In genomic region chr21:43826623-43826974, GRCh38 we compare ENCODE assay signal across 18 cellular contexts. TPM values are rescaled to one million over a fixed set of nuclear protein-coding genes. Genes with fewer than 3 reads are reported as not detected.
DNase-seq lines count a peak whose midpoint lies in the region; ATAC-seq lines count a peak whose summit lies in the region.
"Had no signal": no experiment of that assay in that cellular context is flagged by ENCODE, and none has a peak within 500 bp of the region (broad histone marks: within the 10 kb centered on the region; RNA-seq: fewer than 3 reads in every experiment).

No MANE protein-coding gene starts in this region.

- no peak overlapping the region for H3K4me3 Mint-ChIP-seq in activated CD4-positive, alpha-beta T cell treated with anti-CD3 and anti-CD28 coated beads, Interleukin-2, amount 10 ng/mL, durations not matched to agents 24 days and 14 days
- no peak overlapping the region for H3K4me3 Mint-ChIP-seq in activated CD4-positive, alpha-beta T cell treated with anti-CD3 and anti-CD28 coated beads, Interleukin-2, amount 10 ng/mL, durations not matched to agents 7 days and 5 days
- H3K4me3 Mint-ChIP-seq in stimulated activated effector memory CD8-positive, alpha-beta T cell treated with anti-CD3 and anti-CD28 coated beads, Interleukin-12 subunit alpha, Interleukin-12 subunit beta, amount 100 ng/mL, for 72 hours: no peak overlapping the region
- H3K4me3 Mint-ChIP-seq: activated T-helper 17 cell treated with anti-CD3 and anti-CD28 coated beads, Interleukin-2, amount 50 U/mL, for 72 hours; CD4-positive, alpha-beta T cell had no signal

- no peak overlapping the region for H3K27ac ChIP-seq in SJCRH30
- H3K27ac ChIP-seq in skeletal muscle tissue (ENCODE audit: low read depth, low read length): peak overlapping the region; percentile 58
- H3K27ac ChIP-seq: pancreas, thyroid gland had no signal

- H3K36me3 ChIP-seq in SJCRH30 (no peaks in the 10 kb centered on the region), skeletal muscle tissue (ENCODE audit: control insufficient read depth in 3 of 3, insufficient read depth in 3 of 3, low read length in 3 of 3) (no peaks in the 10 kb centered on the region)
- H3K36me3 ChIP-seq: MG63, pancreas, thyroid gland had no signal

- no peak for DNase-seq in activated CD4-positive, alpha-beta T cell treated with anti-CD3 and anti-CD28 coated beads, Interleukin-2, amount 10 ng/mL, durations not matched to agents 24 days and 14 days
- no peak for DNase-seq in activated CD4-positive, alpha-beta T cell treated with anti-CD3 and anti-CD28 coated beads, Interleukin-2, amount 10 ng/mL, durations not matched to agents 7 days and 5 days
- no peak for DNase-seq in SJCRH30
- no peak for DNase-seq in left lobe of liver (ENCODE audit: low spot score)
- no peak for DNase-seq in stimulated activated naive CD4-positive, alpha-beta T cell (lab: John Stamatoyannopoulos, UW)
- no peak for DNase-seq in stimulated activated effector memory CD8-positive, alpha-beta T cell treated with anti-CD3 and anti-CD28 coated beads, Interleukin-12 subunit alpha, Interleukin-12 subunit beta, amount 100 ng/mL, for 72 hours (ENCODE audit: low spot score in 2 of 2)
- DNase-seq: CD4-positive, alpha-beta T cell; NCI-H1694; NCI-H2227 treated with DMSO at 0.1 percent for 48 hours; NK-92 treated with Interleukin-12 subunit alpha and Interleukin-12 subunit beta, amount 100 ng/mL, for 24 hours; SIG-M5; stimulated activated CD8-positive, alpha-beta memory T cell treated with anti-CD3 and anti-CD28 coated beads, Interleukin-4, amount 100 ng/mL, for 48 hours had no signal

- H3K27me3 ChIP-seq in SJCRH30: 0 out of 2 replicates have a peak, but pooled peaks cover 4% of the 10 kb centered on the region
- H3K27me3 ChIP-seq in skeletal muscle tissue (ENCODE audit: control insufficient read depth in 3 of 3, insufficient read depth in 3 of 3, low read length in 3 of 3): peaks cover 16 to 21% (median 19%) of the 10 kb centered on the region in 3 donors
- H3K27me3 ChIP-seq: pancreas, thyroid gland had no signal

- H3K4me3 ChIP-seq in SJCRH30 (peak overlapping the region; percentile 28), skeletal muscle tissue (ENCODE audit: low read length in 3 of 3) (peak overlapping the region in 2 of 3 donors; percentile 22 to 36)
- H3K4me3 ChIP-seq: MG63, pancreas, thyroid gland had no signal

- POLR2A ChIA-PET in activated CD4-positive, alpha-beta T cell treated with anti-CD3 and anti-CD28 coated beads, Interleukin-2, amount 10 ng/mL, durations not matched to agents 7 days and 5 days (lab: Charles Lee): no interaction called here

- no peaks in the 10 kb centered on the region for H3K36me3 Mint-ChIP-seq in activated CD4-positive, alpha-beta T cell treated with anti-CD3 and anti-CD28 coated beads, Interleukin-2, amount 10 ng/mL, durations not matched to agents 24 days and 14 days (ENCODE audit: low read depth)
- H3K36me3 Mint-ChIP-seq in activated CD4-positive, alpha-beta T cell treated with anti-CD3 and anti-CD28 coated beads, Interleukin-2, amount 10 ng/mL, durations not matched to agents 7 days and 5 days (ENCODE audit: low read depth): no peaks in the 10 kb centered on the region
- no peaks in the 10 kb centered on the region for H3K36me3 Mint-ChIP-seq in stimulated activated effector memory CD8-positive, alpha-beta T cell treated with anti-CD3 and anti-CD28 coated beads, Interleukin-12 subunit alpha, Interleukin-12 subunit beta, amount 100 ng/mL, for 72 hours

- peak overlapping the region; percentile 43 to 76 (median 59) for H3K9ac ChIP-seq in skeletal muscle tissue (ENCODE audit: low read depth in 1 of 3, low read length in 3 of 3)

- intact Hi-C loops in activated CD4-positive, alpha-beta T cell treated with anti-CD3 and anti-CD28 coated beads, Interleukin-2, amount 10 ng/mL, durations not matched to agents 24 days and 14 days (cut with micrococcal nuclease): no loop called here

- H3K27me3 Mint-ChIP-seq in activated CD4-positive, alpha-beta T cell treated with anti-CD3 and anti-CD28 coated beads, Interleukin-2, amount 10 ng/mL, durations not matched to agents 24 days and 14 days: peaks cover 18% of the 10 kb centered on the region
- H3K27me3 Mint-ChIP-seq in activated CD4-positive, alpha-beta T cell treated with anti-CD3 and anti-CD28 coated beads, Interleukin-2, amount 10 ng/mL, durations not matched to agents 7 days and 5 days: peaks cover 8% of the 10 kb centered on the region

- ATAC-seq in left lobe of liver (peak; percentile 42), HG03521 (IDR thresholded peaks at IDR 0.05; ENCODE audit: unreplicated experiment) (no peak)
- ATAC-seq in stimulated activated effector memory CD8-positive, alpha-beta T cell treated with anti-CD3 and anti-CD28 coated beads, Interleukin-12 subunit alpha, Interleukin-12 subunit beta, amount 100 ng/mL, for 72 hours: no peak
- ATAC-seq: activated T-helper 17 cell treated with anti-CD3 and anti-CD28 coated beads, Interleukin-2, amount 50 U/mL, for 72 hours had no signal

- peaks cover 3% of the 10 kb centered on the region for H3K4me1 Mint-ChIP-seq in activated CD4-positive, alpha-beta T cell treated with anti-CD3 and anti-CD28 coated beads, Interleukin-2, amount 10 ng/mL, durations not matched to agents 24 days and 14 days
- H3K4me1 Mint-ChIP-seq in activated CD4-positive, alpha-beta T cell treated with anti-CD3 and anti-CD28 coated beads, Interleukin-2, amount 10 ng/mL, durations not matched to agents 7 days and 5 days: no peaks in the 10 kb centered on the region
- no peaks in the 10 kb centered on the region for H3K4me1 Mint-ChIP-seq in stimulated activated effector memory CD8-positive, alpha-beta T cell treated with anti-CD3 and anti-CD28 coated beads, Interleukin-12 subunit alpha, Interleukin-12 subunit beta, amount 100 ng/mL, for 72 hours
- H3K4me1 Mint-ChIP-seq: activated T-helper 17 cell treated with anti-CD3 and anti-CD28 coated beads, Interleukin-2, amount 50 U/mL, for 72 hours had no signal

- H3K27ac Mint-ChIP-seq in activated CD4-positive, alpha-beta T cell treated with anti-CD3 and anti-CD28 coated beads, Interleukin-2, amount 10 ng/mL, durations not matched to agents 24 days and 14 days: peak overlapping the region; percentile 11
- H3K27ac Mint-ChIP-seq in activated CD4-positive, alpha-beta T cell treated with anti-CD3 and anti-CD28 coated beads, Interleukin-2, amount 10 ng/mL, durations not matched to agents 7 days and 5 days: no peak overlapping the region
- no peak overlapping the region for H3K27ac Mint-ChIP-seq in stimulated activated effector memory CD8-positive, alpha-beta T cell treated with anti-CD3 and anti-CD28 coated beads, Interleukin-12 subunit alpha, Interleukin-12 subunit beta, amount 100 ng/mL, for 72 hours
- H3K27ac Mint-ChIP-seq: activated T-helper 17 cell treated with anti-CD3 and anti-CD28 coated beads, Interleukin-2, amount 50 U/mL, for 72 hours; CD4-positive, alpha-beta T cell had no signal

- H3K4me1 ChIP-seq in SJCRH30 (no peaks in the 10 kb centered on the region; the same call in 1 of the 2 replicates), skeletal muscle tissue (ENCODE audit: control insufficient read depth in 3 of 3, insufficient read depth in 3 of 3, low read length in 3 of 3) (peaks cover 21 to 31% (median 25%) of the 10 kb centered on the region in 3 donors)
- H3K4me1 ChIP-seq: pancreas had no signal

- H3K9me3 ChIP-seq in SJCRH30 (replicated peaks) (no peaks in the 10 kb centered on the region), skeletal muscle tissue (ENCODE audit: control insufficient read depth in 3 of 3, low read length in 3 of 3) (no peaks in the 10 kb centered on the region)
- H3K9me3 ChIP-seq: pancreas, thyroid gland had no signal

- no peaks in the 10 kb centered on the region for H3K9me3 Mint-ChIP-seq in activated CD4-positive, alpha-beta T cell treated with anti-CD3 and anti-CD28 coated beads, Interleukin-2, amount 10 ng/mL, durations not matched to agents 24 days and 14 days
- no peaks in the 10 kb centered on the region for H3K9me3 Mint-ChIP-seq in activated CD4-positive, alpha-beta T cell treated with anti-CD3 and anti-CD28 coated beads, Interleukin-2, amount 10 ng/mL, durations not matched to agents 7 days and 5 days
- H3K9me3 Mint-ChIP-seq in stimulated activated effector memory CD8-positive, alpha-beta T cell treated with anti-CD3 and anti-CD28 coated beads, Interleukin-12 subunit alpha, Interleukin-12 subunit beta, amount 100 ng/mL, for 72 hours: no peaks in the 10 kb centered on the region
- H3K9me3 Mint-ChIP-seq: activated T-helper 17 cell treated with anti-CD3 and anti-CD28 coated beads, Interleukin-2, amount 50 U/mL, for 72 hours; CD4-positive, alpha-beta T cell had no signal

- CTCF ChIA-PET in activated CD4-positive, alpha-beta T cell treated with anti-CD3 and anti-CD28 coated beads, Interleukin-2, amount 10 ng/mL, durations not matched to agents 7 days and 5 days (lab: Charles Lee): interaction anchor here (1.0 to 2.3 kb wide), 3 partner anchors 8 to 122 kb away, joined by 3 to 12 read pairs (median 5); no protein-coding TSS in a partner anchor

RNA-seq across cellular contexts. Expression of gene RRP1, which starts 37.2 kb away (rescaled TPM):
- total RNA-seq in activated CD4-positive, alpha-beta T cell treated with anti-CD3 and anti-CD28 coated beads, Interleukin-2, amount 10 ng/mL, durations not matched to agents 24 days and 14 days: 94.4 and 99.4 TPM in 2 replicates
- total RNA-seq in activated CD4-positive, alpha-beta T cell treated with anti-CD3 and anti-CD28 coated beads, Interleukin-2, amount 10 ng/mL, durations not matched to agents 7 days and 5 days: 10 to 100 TPM; 25.3 to 28.5 TPM
- 33.5 and 36.2 TPM in 2 replicates for total RNA-seq in SJCRH30 (2014; rRNA removed; shearing (Covaris generic))
- total RNA-seq in left lobe of liver (10.3 TPM), skeletal muscle tissue (10.4 TPM)

RNA-seq across cellular contexts. Expression of gene AGPAT3, which starts 38.4 kb away (rescaled TPM):
- total RNA-seq in activated CD4-positive, alpha-beta T cell treated with anti-CD3 and anti-CD28 coated beads, Interleukin-2, amount 10 ng/mL, durations not matched to agents 24 days and 14 days: 127 and 130 TPM in 2 replicates
- 10 to 100 TPM; 80.3 to 93.1 TPM for total RNA-seq in activated CD4-positive, alpha-beta T cell treated with anti-CD3 and anti-CD28 coated beads, Interleukin-2, amount 10 ng/mL, durations not matched to agents 7 days and 5 days
- total RNA-seq in SJCRH30 (2014; rRNA removed; shearing (Covaris generic)): 16.4 and 18.3 TPM in 2 replicates
- total RNA-seq in left lobe of liver: 127 TPM
- 16.7 TPM for total RNA-seq in skeletal muscle tissue

RNA-seq across cellular contexts. Expression of gene CSTB, which starts 50.5 kb away (rescaled TPM):
- total RNA-seq in activated CD4-positive, alpha-beta T cell treated with anti-CD3 and anti-CD28 coated beads, Interleukin-2, amount 10 ng/mL, durations not matched to agents 24 days and 14 days: 59.2 and 59.5 TPM in 2 replicates
- 10 to 100 TPM; 44.4 to 48.7 TPM for total RNA-seq in activated CD4-positive, alpha-beta T cell treated with anti-CD3 and anti-CD28 coated beads, Interleukin-2, amount 10 ng/mL, durations not matched to agents 7 days and 5 days
- total RNA-seq in SJCRH30 (2014; rRNA removed; shearing (Covaris generic)): 18.7 and 19.0 TPM in 2 replicates
- 25.6 TPM for total RNA-seq in left lobe of liver
- total RNA-seq in skeletal muscle tissue: 6.3 TPM
